Comparison of ENCODE assay signal across 1 cellular context in the genomic region with DNA sequence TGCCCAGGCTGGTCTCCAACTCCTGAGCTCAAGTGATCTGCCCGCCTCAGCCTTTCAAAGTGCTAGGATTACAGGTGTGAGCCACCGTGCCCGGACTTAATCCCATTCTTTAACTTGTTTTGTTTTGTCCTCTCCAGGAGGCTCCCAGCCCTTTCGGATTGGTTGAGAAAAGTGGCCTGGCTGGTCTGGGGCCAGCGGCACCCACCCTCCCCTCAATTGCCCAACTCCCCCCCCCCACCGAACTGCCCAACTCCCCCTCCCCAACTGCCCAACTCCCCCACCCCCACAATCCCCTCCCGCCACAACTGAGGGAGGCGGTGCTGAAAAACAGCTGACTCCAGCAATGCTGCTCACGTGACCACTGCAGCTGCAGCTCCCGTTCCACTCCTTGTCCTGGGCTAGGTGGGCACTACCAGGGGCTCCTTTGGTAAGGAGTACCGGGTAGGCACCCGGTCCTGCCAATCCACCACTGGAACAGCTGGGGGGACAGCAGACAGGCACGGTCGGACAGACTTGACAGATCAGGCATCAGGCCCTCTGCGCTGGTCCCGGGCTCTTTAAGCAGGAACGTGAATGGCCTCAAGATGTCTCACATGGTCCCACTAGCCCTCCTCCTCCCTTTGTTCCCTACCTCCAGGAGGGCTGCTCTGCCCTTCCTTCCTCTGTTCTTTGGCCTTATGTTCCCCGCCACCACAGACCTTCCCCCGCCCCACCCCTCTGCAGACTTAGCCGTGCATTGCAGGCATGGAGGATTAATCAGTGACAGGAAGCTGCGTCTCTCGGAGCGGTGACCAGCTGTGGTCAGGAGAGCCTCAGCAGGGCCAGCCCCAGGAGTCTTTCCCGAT.
TF ChIP-seq lines count a peak whose summit lies in the region.

Gene TCN2 (plus strand): TSS at position 720 of the 845 bp plus-strand sequence. CDS start 158 bp downstream, outside the sequence.

TF ChIP-seq in IMR-90, 13 proteins besides CTCF, POLR2A, EP300 and RAD21 (continued from another document):
- TF ChIP-seq, protein P1, sequence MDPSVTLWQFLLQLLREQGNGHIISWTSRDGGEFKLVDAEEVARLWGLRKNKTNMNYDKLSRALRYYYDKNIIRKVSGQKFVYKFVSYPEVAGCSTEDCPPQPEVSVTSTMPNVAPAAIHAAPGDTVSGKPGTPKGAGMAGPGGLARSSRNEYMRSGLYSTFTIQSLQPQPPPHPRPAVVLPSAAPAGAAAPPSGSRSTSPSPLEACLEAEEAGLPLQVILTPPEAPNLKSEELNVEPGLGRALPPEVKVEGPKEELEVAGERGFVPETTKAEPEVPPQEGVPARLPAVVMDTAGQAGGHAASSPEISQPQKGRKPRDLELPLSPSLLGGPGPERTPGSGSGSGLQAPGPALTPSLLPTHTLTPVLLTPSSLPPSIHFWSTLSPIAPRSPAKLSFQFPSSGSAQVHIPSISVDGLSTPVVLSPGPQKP (IDR thresholded peaks at IDR 0.05; ENCODE audit: borderline replicate concordance, low read depth, low read length), result no peak
- TF ChIP-seq, protein P2, sequence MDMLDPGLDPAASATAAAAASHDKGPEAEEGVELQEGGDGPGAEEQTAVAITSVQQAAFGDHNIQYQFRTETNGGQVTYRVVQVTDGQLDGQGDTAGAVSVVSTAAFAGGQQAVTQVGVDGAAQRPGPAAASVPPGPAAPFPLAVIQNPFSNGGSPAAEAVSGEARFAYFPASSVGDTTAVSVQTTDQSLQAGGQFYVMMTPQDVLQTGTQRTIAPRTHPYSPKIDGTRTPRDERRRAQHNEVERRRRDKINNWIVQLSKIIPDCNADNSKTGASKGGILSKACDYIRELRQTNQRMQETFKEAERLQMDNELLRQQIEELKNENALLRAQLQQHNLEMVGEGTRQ (IDR thresholded peaks at IDR 0.05; ENCODE audit: low read depth, low read length), result peak; percentile 93
